ENCODE assay signal across 16 cellular contexts in the genomic region with DNA sequence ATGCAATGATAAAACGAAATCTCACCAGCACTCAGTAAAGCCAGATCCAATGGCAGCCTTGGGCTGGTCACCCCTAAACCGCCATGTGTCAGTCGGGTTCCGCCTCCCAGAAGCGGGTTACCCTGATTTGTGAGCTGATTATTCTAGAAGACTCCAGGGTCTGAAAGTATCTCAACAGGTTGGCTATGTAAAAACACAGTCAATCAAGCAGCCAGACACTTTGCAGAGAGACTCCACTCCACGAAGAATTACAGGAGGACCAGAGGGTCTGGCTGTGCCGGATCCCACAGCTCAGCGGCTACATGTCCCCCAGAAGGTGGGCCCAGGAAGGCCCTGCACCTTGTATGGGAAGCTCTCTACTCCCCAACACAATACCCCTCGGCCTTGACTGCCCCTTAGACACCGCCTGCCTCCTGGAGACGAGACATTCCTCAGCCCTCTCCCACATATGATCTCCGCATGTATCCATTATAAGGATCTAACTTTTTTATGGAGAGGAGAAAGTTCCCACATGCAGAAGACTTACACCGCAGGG. TPM values are rescaled to one million over a fixed set of nuclear protein-coding genes. Genes with fewer than 3 reads are reported as not detected.
DNase-seq lines count a peak whose midpoint lies in the region; TF ChIP-seq lines count a peak whose summit lies in the region.
"Had no signal": no experiment of that assay in that cellular context is flagged by ENCODE, and none has a peak within 500 bp of the region (broad histone marks: within the 10 kb centered on the region; RNA-seq: fewer than 3 reads in every experiment).

No MANE protein-coding gene starts in this region.

- H3K4me3 Mint-ChIP-seq in nephron progenitor cell: peak overlapping the region; percentile 57
- H3K4me3 Mint-ChIP-seq: CD4-positive, alpha-beta memory T cell; H9 had no signal

- peaks cover 57 to 91% (median 86%) of the 10 kb centered on the region in 3 donors for H3K4me1 ChIP-seq in skeletal muscle tissue (ENCODE audit: control insufficient read depth in 3 of 3, insufficient read depth in 3 of 3, low read length in 3 of 3)

- no peaks in the 10 kb centered on the region for H3K36me3 Mint-ChIP-seq in nephron progenitor cell (ENCODE audit: low read depth)
- H3K36me3 Mint-ChIP-seq: CD4-positive, alpha-beta memory T cell had no signal

- H3K27ac Mint-ChIP-seq in nephron progenitor cell: peak overlapping the region; percentile 96
- H3K27ac Mint-ChIP-seq: CD4-positive, alpha-beta memory T cell; H9 had no signal

- no peaks in the 10 kb centered on the region for H3K9me3 Mint-ChIP-seq in nephron progenitor cell
- H3K9me3 Mint-ChIP-seq: H9 had no signal

- H3K9me3 ChIP-seq in skeletal muscle tissue (ENCODE audit: control insufficient read depth in 3 of 3, low read length in 3 of 3): no peaks in the 10 kb centered on the region

- CTCF ChIA-PET in HEK293T (lab: Yijun Ruan, JAX): no interaction called here

- H3K27me3 Mint-ChIP-seq in nephron progenitor cell (ENCODE audit: low read depth, poor library complexity): peaks cover 6% of the 10 kb centered on the region
- H3K27me3 Mint-ChIP-seq: CD4-positive, alpha-beta memory T cell had no signal

- H3K4me1 Mint-ChIP-seq in nephron progenitor cell: peaks cover 92% of the 10 kb centered on the region
- H3K4me1 Mint-ChIP-seq: CD4-positive, alpha-beta memory T cell had no signal

- H3K27me3 ChIP-seq in skeletal muscle tissue (ENCODE audit: control insufficient read depth in 3 of 3, insufficient read depth in 3 of 3, low read length in 3 of 3): no peaks in the 10 kb centered on the region

- H3K36me3 ChIP-seq in skeletal muscle tissue (ENCODE audit: control insufficient read depth in 3 of 3, insufficient read depth in 3 of 3, low read length in 3 of 3): peaks cover 0 to 4% (median 0%) of the 10 kb centered on the region in 3 donors

- H3K9ac ChIP-seq in skeletal muscle tissue (ENCODE audit: low read depth in 1 of 3, low read length in 3 of 3): no peak overlapping the region

- peak overlapping the region; percentile 73 for H3K27ac ChIP-seq in skeletal muscle tissue (ENCODE audit: low read depth, low read length)
- H3K27ac ChIP-seq: 22Rv1, HL-60 had no signal

- POLR2A ChIA-PET in HEK293T (lab: Yijun Ruan, JAX): no interaction called here

- no peak overlapping the region for H3K4me3 ChIP-seq in skeletal muscle tissue (ENCODE audit: low read length in 3 of 3)

- TF ChIP-seq CTCF in nephron progenitor cell (IDR thresholded peaks at IDR 0.05): no peak

- DNase-seq in activated effector memory CD4-positive, alpha-beta T cell treated with anti-CD3 and anti-CD28 coated beads, Interleukin-2, amount 50 U/mL, for 16 hours: peak; percentile 19
- DNase-seq in activated effector memory CD4-positive, alpha-beta T cell treated with Interleukin-2 at 50 U/mL for 16 hours: no peak
- no peak for DNase-seq in nephron progenitor cell
- no peak for DNase-seq in ecto neural progenitor cell (ENCODE audit: low spot score)
- DNase-seq in HEK293T (ENCODE audit: extremely low spot score): no peak
- DNase-seq in activated CD8-positive, alpha-beta memory T cell treated with anti-CD3 and anti-CD28 coated beads, Interleukin-2, amount 50 U/mL, for 48 hours: no peak
- DNase-seq in NCI-H226: no peak
- DNase-seq: CD4-positive, alpha-beta memory T cell; H9; MV-4-11; NCI-H1417; NCI-H1930; NK-92 treated with Interleukin-12 subunit alpha and Interleukin-12 subunit beta, amount 100 ng/mL, for 24 hours had no signal

TF ChIP-seq in HEK293T, 16 proteins besides CTCF, POLR2A, EP300 and RAD21:
- TF ChIP-seq LEF1 (IDR thresholded peaks at IDR 0.05; ENCODE audit: borderline replicate concordance): no peak
- no peak for TF ChIP-seq FOXM1 (IDR thresholded peaks at IDR 0.05; ENCODE audit: borderline replicate concordance)
- TF ChIP-seq ZNF384 (IDR thresholded peaks at IDR 0.05): no peak
- no peak for TF ChIP-seq SP1 (IDR thresholded peaks at IDR 0.05)
- no peak for TF ChIP-seq L3MBTL2 (conservative IDR thresholded peaks at IDR 0.05)
- no peak for TF ChIP-seq TARDBP (IDR thresholded peaks at IDR 0.05)

RNA-seq across cellular contexts. Expression of gene ZFHX3, which starts 23.3 kb away (rescaled TPM):
- 8.9 TPM for total RNA-seq in skeletal muscle tissue
